11 cellular contexts compared by ENCODE assay signal in genomic region chr1:182198006-182198605, GRCh38.
DNase-seq lines count a peak whose midpoint lies in the region; ATAC-seq and TF ChIP-seq lines count a peak whose summit lies in the region.
"Had no signal": no experiment of that assay in that cellular context is flagged by ENCODE, and none has a peak within 500 bp of the region (broad histone marks: within the 10 kb centered on the region; RNA-seq: fewer than 3 reads in every experiment).

No MANE protein-coding gene starts in this region.

- no peaks in the 10 kb centered on the region for H3K36me3 ChIP-seq in RWPE2 (ENCODE audit: low read depth)
- no peaks in the 10 kb centered on the region for H3K36me3 ChIP-seq in effector memory CD4-positive, alpha-beta T cell (ENCODE audit: control insufficient read depth, insufficient read depth, low read length)

- no peaks in the 10 kb centered on the region for H3K36me3 Mint-ChIP-seq in type B pancreatic cell
- H3K36me3 Mint-ChIP-seq: activated naive CD4-positive, alpha-beta T cell treated with anti-CD3 and anti-CD28 coated beads, Interleukin-2, amount 50 U/mL, for 24 hours had no signal

- no peak overlapping the region for H3K27ac ChIP-seq in RWPE2 (ENCODE audit: poor library complexity, severe bottlenecking)
- no peak overlapping the region for H3K27ac ChIP-seq in effector memory CD4-positive, alpha-beta T cell (ENCODE audit: insufficient read depth, low read length, poor library complexity, severe bottlenecking)

- H3K9me3 Mint-ChIP-seq in type B pancreatic cell: no peaks in the 10 kb centered on the region
- H3K9me3 Mint-ChIP-seq: activated naive CD4-positive, alpha-beta T cell treated with anti-CD3 and anti-CD28 coated beads, Interleukin-2, amount 50 U/mL, for 24 hours had no signal

- peaks cover 3% of the 10 kb centered on the region for H3K4me1 ChIP-seq in RWPE2 (ENCODE audit: insufficient read depth, poor library complexity, severe bottlenecking)
- H3K4me1 ChIP-seq in effector memory CD4-positive, alpha-beta T cell (ENCODE audit: control insufficient read depth, insufficient read depth, low read length, poor library complexity, severe bottlenecking): no peaks in the 10 kb centered on the region

- no peak overlapping the region for H3K27ac Mint-ChIP-seq in type B pancreatic cell
- H3K27ac Mint-ChIP-seq: activated naive CD4-positive, alpha-beta T cell treated with anti-CD3 and anti-CD28 coated beads, Interleukin-2, amount 50 U/mL, for 24 hours had no signal

- no peaks in the 10 kb centered on the region for H3K27me3 ChIP-seq in RWPE2 (ENCODE audit: insufficient read depth, poor library complexity, severe bottlenecking)
- no peaks in the 10 kb centered on the region for H3K27me3 ChIP-seq in effector memory CD4-positive, alpha-beta T cell (replicated peaks; ENCODE audit: control insufficient read depth, insufficient read depth, low read length, poor library complexity, severe bottlenecking)

- H3K27me3 Mint-ChIP-seq in type B pancreatic cell: no peaks in the 10 kb centered on the region
- H3K27me3 Mint-ChIP-seq: activated naive CD4-positive, alpha-beta T cell treated with anti-CD3 and anti-CD28 coated beads, Interleukin-2, amount 50 U/mL, for 24 hours had no signal

- H3K4me1 Mint-ChIP-seq in type B pancreatic cell (ENCODE audit: unreplicated experiment): peaks cover 5% of the 10 kb centered on the region
- H3K4me1 Mint-ChIP-seq: activated naive CD4-positive, alpha-beta T cell treated with anti-CD3 and anti-CD28 coated beads, Interleukin-2, amount 50 U/mL, for 24 hours had no signal

- ATAC-seq in RWPE2 (ENCODE audit: low read depth): no peak

- H3K9me3 ChIP-seq in RWPE2 (ENCODE audit: severe bottlenecking): no peaks in the 10 kb centered on the region
- no peaks in the 10 kb centered on the region for H3K9me3 ChIP-seq in effector memory CD4-positive, alpha-beta T cell (ENCODE audit: control insufficient read depth, low read length)

- no peak overlapping the region for H3K4me3 Mint-ChIP-seq in type B pancreatic cell
- H3K4me3 Mint-ChIP-seq: activated naive CD4-positive, alpha-beta T cell treated with anti-CD3 and anti-CD28 coated beads, Interleukin-2, amount 50 U/mL, for 24 hours had no signal

- H3K4me3 ChIP-seq in RWPE2 (ENCODE audit: severe bottlenecking): no peak overlapping the region
- H3K4me3 ChIP-seq in effector memory CD4-positive, alpha-beta T cell (ENCODE audit: insufficient read depth, low read depth, low read length, poor library complexity, severe bottlenecking): no peak overlapping the region

- DNase-seq in SKM-1 treated with dmso at 0.1 percent for 144 hours (lab: John Stamatoyannopoulos, UW; ENCODE audit: unreplicated experiment) (peak; percentile 27), SKM-1 (lab: John Stamatoyannopoulos, UW; ENCODE audit: unreplicated experiment) (no peak), RWPE2 (ENCODE audit: low spot score) (no peak), iPS-NIHi7 (ENCODE audit: extremely low spot score) (peak; percentile 37), type B pancreatic cell (ENCODE audit: extremely low spot score, unreplicated experiment) (no peak), NCI-H1930 (lab: John Stamatoyannopoulos, UW) (no peak)
- no peak for DNase-seq in NK-92 treated with Interleukin-12 subunit alpha and Interleukin-12 subunit beta, amount 100 ng/mL, for 24 hours (lab: John Stamatoyannopoulos, UW)
- no peak for DNase-seq in effector memory CD4-positive, alpha-beta T cell
- DNase-seq: NCI-H2029 treated with DMSO at 0.1 percent for 48 hours; stimulated activated naive CD4-positive, alpha-beta T cell had no signal

- peak; percentile 29 for TF ChIP-seq CTCF in RWPE2 (IDR thresholded peaks at IDR 0.05; ENCODE audit: poor library complexity, severe bottlenecking)
- TF ChIP-seq CTCF in type B pancreatic cell (conservative IDR thresholded peaks at IDR 0.05): peak; percentile 43

Comparison
In these comparisons a context has a peak if more than half of its experiments do, and no peak if none do; other contexts are left out.
1. DNase-seq: peak in SKM-1 treated with dmso at 0.1 percent for 144 hours (single experiment) and iPS-NIHi7 (single experiment); none in SKM-1 (single experiment), RWPE2 (single experiment), type B pancreatic cell (single experiment), NK-92 treated with Interleukin-12 subunit alpha and Interleukin-12 subunit beta, amount 100 ng/mL, for 24 hours (single experiment), NCI-H1930 (0 of 2) and effector memory CD4-positive, alpha-beta T cell (0 of 3).